In genomic region chr12:25653487-25654175, GRCh38 we compare ENCODE assay signal across 16 cellular contexts.
DNase-seq lines count a peak whose midpoint lies in the region; ATAC-seq and TF ChIP-seq lines count a peak whose summit lies in the region.
"Had no signal": no experiment of that assay in that cellular context is flagged by ENCODE, and none has a peak within 500 bp of the region (broad histone marks: within the 10 kb centered on the region; RNA-seq: fewer than 3 reads in every experiment).

No MANE protein-coding gene starts in this region.

- H3K36me3 ChIP-seq in SJCRH30: no peaks in the 10 kb centered on the region
- H3K36me3 ChIP-seq: esophagus squamous epithelium, pancreas, tibial artery had no signal

- ATAC-seq in activated naive CD8-positive, alpha-beta T cell treated with anti-CD3 and anti-CD28 coated beads, Interleukin-2, amount 50 U/mL, for 24 hours: no peak
- ATAC-seq in HG03108 (IDR thresholded peaks at IDR 0.05; ENCODE audit: unreplicated experiment): no peak
- ATAC-seq in GM21825 (IDR thresholded peaks at IDR 0.05; ENCODE audit: unreplicated experiment): no peak

- intact Hi-C loops in head of caudate nucleus (cut with DNase I): no loop called here

- no peaks in the 10 kb centered on the region for H3K27me3 ChIP-seq in SJCRH30
- H3K27me3 ChIP-seq: esophagus squamous epithelium, pancreas, tibial artery had no signal

- no peaks in the 10 kb centered on the region for H3K27me3 Mint-ChIP-seq in activated naive CD8-positive, alpha-beta T cell treated with anti-CD3 and anti-CD28 coated beads for 36 hours
- H3K27me3 Mint-ChIP-seq in activated naive CD8-positive, alpha-beta T cell treated with anti-CD3 and anti-CD28 coated beads, Interleukin-2, amount 50 U/mL, for 24 hours: no peaks in the 10 kb centered on the region
- no peaks in the 10 kb centered on the region for H3K27me3 Mint-ChIP-seq in type B pancreatic cell

- H3K27ac ChIP-seq in SJCRH30: no peak overlapping the region
- H3K27ac ChIP-seq: esophagus squamous epithelium, pancreas, tibial artery had no signal

- no peak overlapping the region for H3K4me3 ChIP-seq in SJCRH30
- H3K4me3 ChIP-seq: esophagus squamous epithelium, pancreas, tibial artery had no signal

- H3K9me3 ChIP-seq in SJCRH30 (replicated peaks): no peaks in the 10 kb centered on the region
- H3K9me3 ChIP-seq: esophagus squamous epithelium, pancreas, tibial artery had no signal

- H3K27ac Mint-ChIP-seq in activated naive CD8-positive, alpha-beta T cell treated with anti-CD3 and anti-CD28 coated beads for 36 hours: no peak overlapping the region
- H3K27ac Mint-ChIP-seq in activated naive CD8-positive, alpha-beta T cell treated with anti-CD3 and anti-CD28 coated beads, Interleukin-2, amount 50 U/mL, for 24 hours: no peak overlapping the region
- peak overlapping the region; percentile 46 for H3K27ac Mint-ChIP-seq in type B pancreatic cell

- no peaks in the 10 kb centered on the region for H3K36me3 Mint-ChIP-seq in activated naive CD8-positive, alpha-beta T cell treated with anti-CD3 and anti-CD28 coated beads for 36 hours
- no peaks in the 10 kb centered on the region for H3K36me3 Mint-ChIP-seq in activated naive CD8-positive, alpha-beta T cell treated with anti-CD3 and anti-CD28 coated beads, Interleukin-2, amount 50 U/mL, for 24 hours (ENCODE audit: low read depth)
- no peaks in the 10 kb centered on the region for H3K36me3 Mint-ChIP-seq in type B pancreatic cell

- TF ChIP-seq CTCF in type B pancreatic cell (conservative IDR thresholded peaks at IDR 0.05): no peak

- no peak overlapping the region for H3K4me3 Mint-ChIP-seq in activated naive CD8-positive, alpha-beta T cell treated with anti-CD3 and anti-CD28 coated beads for 36 hours
- H3K4me3 Mint-ChIP-seq in activated naive CD8-positive, alpha-beta T cell treated with anti-CD3 and anti-CD28 coated beads, Interleukin-2, amount 50 U/mL, for 24 hours: no peak overlapping the region
- no peak overlapping the region for H3K4me3 Mint-ChIP-seq in type B pancreatic cell

- DNase-seq in activated naive CD8-positive, alpha-beta T cell treated with anti-CD3 and anti-CD28 coated beads for 36 hours: peak; percentile 2
- DNase-seq in activated naive CD8-positive, alpha-beta T cell treated with anti-CD3 and anti-CD28 coated beads, Interleukin-2, amount 50 U/mL, for 24 hours: no peak
- DNase-seq in SJCRH30 (peak; percentile 7 to 13), head of caudate nucleus (peak; percentile 5 to 63 (median 35)), type B pancreatic cell (ENCODE audit: extremely low spot score, unreplicated experiment) (no peak), NCI-H1694 (lab: John Stamatoyannopoulos, UW) (no peak)
- DNase-seq: ACHN; activated naive CD4-positive, alpha-beta T cell treated with anti-CD3 and anti-CD28 coated beads, Interleukin-2, amount 50 U/mL, for 16 hours; esophagus squamous epithelium; NCI-H524 treated with DMSO at 0.1 percent for 48 hours; pancreas; SIG-M5; stimulated activated CD4-positive, alpha-beta T cell treated with anti-CD3 and anti-CD28 coated beads, Interleukin-15, amount 100 ng/mL, for 24 hours; tibial artery had no signal

- no peaks in the 10 kb centered on the region for H3K4me1 Mint-ChIP-seq in activated naive CD8-positive, alpha-beta T cell treated with anti-CD3 and anti-CD28 coated beads for 36 hours
- no peaks in the 10 kb centered on the region for H3K4me1 Mint-ChIP-seq in activated naive CD8-positive, alpha-beta T cell treated with anti-CD3 and anti-CD28 coated beads, Interleukin-2, amount 50 U/mL, for 24 hours
- no peaks in the 10 kb centered on the region for H3K4me1 Mint-ChIP-seq in type B pancreatic cell (ENCODE audit: unreplicated experiment)

- no peaks in the 10 kb centered on the region for H3K9me3 Mint-ChIP-seq in activated naive CD8-positive, alpha-beta T cell treated with anti-CD3 and anti-CD28 coated beads for 36 hours
- no peaks in the 10 kb centered on the region for H3K9me3 Mint-ChIP-seq in activated naive CD8-positive, alpha-beta T cell treated with anti-CD3 and anti-CD28 coated beads, Interleukin-2, amount 50 U/mL, for 24 hours
- H3K9me3 Mint-ChIP-seq in type B pancreatic cell: peaks cover 5% of the 10 kb centered on the region

- H3K4me1 ChIP-seq in SJCRH30: no peaks in the 10 kb centered on the region; the same call in 1 of the 2 replicates
- H3K4me1 ChIP-seq: pancreas had no signal

Comparison
In these comparisons a context has a peak if more than half of its experiments do, and no peak if none do; other contexts are left out.
1. DNase-seq: peak in activated naive CD8-positive, alpha-beta T cell treated with anti-CD3 and anti-CD28 coated beads for 36 hours (single experiment), SJCRH30 (2 of 2) and head of caudate nucleus (42 of 42); none in activated naive CD8-positive, alpha-beta T cell treated with anti-CD3 and anti-CD28 coated beads, Interleukin-2, amount 50 U/mL, for 24 hours (single experiment), type B pancreatic cell (single experiment) and NCI-H1694 (single experiment).